In the genomic region with DNA sequence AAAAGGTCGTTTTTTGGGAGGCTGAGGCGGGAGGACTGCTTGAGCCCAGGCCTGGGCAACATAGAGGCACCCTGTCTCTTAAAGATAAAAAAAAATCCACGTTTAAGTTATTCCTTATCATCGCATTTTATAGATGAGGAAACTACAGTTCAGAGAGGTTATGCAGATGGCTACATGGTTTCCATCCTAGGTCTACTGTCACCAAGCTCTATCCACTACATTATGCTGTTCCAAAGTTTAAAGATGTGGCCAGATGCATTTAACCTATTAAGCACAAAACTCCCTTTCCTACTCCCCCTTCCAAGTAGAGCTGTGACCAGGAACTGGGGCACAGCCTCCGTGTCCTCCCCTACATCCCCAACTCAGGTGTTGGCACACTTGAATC, we compare ENCODE assay signal across 9 cellular contexts. TPM values are rescaled to one million over a fixed set of nuclear protein-coding genes. Genes with fewer than 3 reads are reported as not detected.
A peak's percentile ranks its signal among the peaks of the same experiment; 100 is the strongest.
DNase-seq lines count a peak whose midpoint lies in the region; ATAC-seq, FAIRE-seq and TF ChIP-seq lines count a peak whose summit lies in the region.
"Had no signal": no experiment of that assay in that cellular context is flagged by ENCODE, and none has a peak within 500 bp of the region (broad histone marks: within the 10 kb centered on the region; RNA-seq: fewer than 3 reads in every experiment).

No MANE protein-coding gene starts in this region.

- H3K9ac ChIP-seq in GM12878 (ENCODE audit: control insufficient read depth, insufficient read depth, low read length) (peak overlapping the region; percentile 64), mesenchymal stem cell (ENCODE audit: low read length) (peak overlapping the region; percentile 85)

- no peaks in the 10 kb centered on the region for H3K27me3 Mint-ChIP-seq in activated naive CD4-positive, alpha-beta T cell treated with anti-CD3 and anti-CD28 coated beads, Interleukin-2, amount 10 ng/mL, durations not matched to agents 7 days and 5 days

- H3K79me2 ChIP-seq in GM12878 (ENCODE audit: control insufficient read depth, insufficient read depth, low read length): peaks cover 88% of the 10 kb centered on the region

- H4K91ac ChIP-seq in mesenchymal stem cell (ENCODE audit: low read length): no peak overlapping the region

- FAIRE-seq in GM12878 (lab: Jason Lieb, UNC): no peak

- no peak overlapping the region for H3K14ac ChIP-seq in mesenchymal stem cell (ENCODE audit: low read length in 2 of 2)

- H3K4ac ChIP-seq in mesenchymal stem cell (ENCODE audit: low read depth in 1 of 2, low read length in 2 of 2): no peak overlapping the region

- TF ChIP-seq EP300 in GM12878 (IDR thresholded peaks at IDR 0.05; ENCODE audit: borderline replicate concordance in 1 of 2, control insufficient read depth in 1 of 2, low read depth in 2 of 2, low read length in 2 of 2): no peak

- H3K27me3 ChIP-seq in GM12878 (replicated peaks in 1 of 2; ENCODE audit: control insufficient read depth in 2 of 2, insufficient read depth in 2 of 2, low read length in 1 of 2): no peaks in the 10 kb centered on the region
- H3K27me3 ChIP-seq in mesenchymal stem cell (ENCODE audit: control insufficient read depth in 1 of 2, insufficient read depth in 1 of 2, low read length in 2 of 2): no peaks in the 10 kb centered on the region
- H3K27me3 ChIP-seq in upper lobe of right lung: no peaks in the 10 kb centered on the region

- CTCF ChIA-PET in activated naive CD4-positive, alpha-beta T cell treated with anti-CD3 and anti-CD28 coated beads, Interleukin-2, amount 10 ng/mL, durations not matched to agents 7 days and 5 days (lab: Charles Lee): interaction anchor here (1.2 kb wide), 1 partner anchor 366 kb away, joined by 3 read pairs; no protein-coding TSS in a partner anchor
- CTCF ChIA-PET in GM12878 (lab: Yijun Ruan, JAX): interaction anchor here (1.1 to 3.8 kb wide), 7 partner anchors 8 to 69 kb away, joined by 4 to 22 read pairs (median 6); a partner anchor contains a TSS

- TF ChIP-seq RAD21 in GM12878 (IDR thresholded peaks at IDR 0.05; ENCODE audit: insufficient read depth, low read depth, low read length): no peak

- H3K23ac ChIP-seq in mesenchymal stem cell (ENCODE audit: low read length in 2 of 2): no peak overlapping the region

- ATAC-seq in GM12878 (no peak), upper lobe of right lung (no peak), HG02759 (IDR thresholded peaks at IDR 0.05; ENCODE audit: unreplicated experiment) (no peak)

- H3K4me1 Mint-ChIP-seq in activated naive CD4-positive, alpha-beta T cell treated with anti-CD3 and anti-CD28 coated beads, Interleukin-2, amount 10 ng/mL, durations not matched to agents 7 days and 5 days: peaks cover 53% of the 10 kb centered on the region

- H3K4me3 Mint-ChIP-seq in activated naive CD4-positive, alpha-beta T cell treated with anti-CD3 and anti-CD28 coated beads, Interleukin-2, amount 10 ng/mL, durations not matched to agents 7 days and 5 days: peak overlapping the region; percentile 92

- POLR2A ChIA-PET in GM12878 (lab: Charles Lee): interaction anchor here (0.8 to 4.4 kb wide), 5 partner anchors 11 to 67 kb away, joined by 3 to 33 read pairs (median 4); a partner anchor contains a TSS

- TF ChIP-seq POLR2A in GM12878 (IDR thresholded peaks at IDR 0.05; ENCODE audit: low read depth, low read length): no peak

- peaks cover 0 to 3% of the 10 kb centered on the region in 2 experiments; a peak in 2 of 4 replicates for H3K36me3 ChIP-seq in GM12878 (ENCODE audit: control insufficient read depth in 2 of 2, insufficient read depth in 2 of 2, low read length in 1 of 2)
- peaks cover 0 to 5% of the 10 kb centered on the region in 2 experiments for H3K36me3 ChIP-seq in mesenchymal stem cell (ENCODE audit: control insufficient read depth in 1 of 2, insufficient read depth in 2 of 2, low read depth in 1 of 2, low read length in 2 of 2)
- no peaks in the 10 kb centered on the region for H3K36me3 ChIP-seq in upper lobe of right lung

- SMC1A ChIA-PET in GM12878 (lab: Charles Lee; ENCODE audit: uncharacterized antibody, unreplicated experiment): interaction anchor here (1.1 to 2.9 kb wide), 8 partner anchors 12 to 67 kb away, joined by 3 to 25 read pairs (median 4); a partner anchor contains a TSS

- no peak overlapping the region for H2BK5ac ChIP-seq in mesenchymal stem cell (ENCODE audit: low read depth, low read length, poor library complexity, severe bottlenecking)

- no peak overlapping the region for H2AK5ac ChIP-seq in mesenchymal stem cell (ENCODE audit: low read length, severe bottlenecking)

- no peak overlapping the region for H3K18ac ChIP-seq in mesenchymal stem cell (ENCODE audit: low read depth in 1 of 2, low read length in 2 of 2)

- H4K20me1 ChIP-seq in GM12878 (ENCODE audit: control insufficient read depth, insufficient read depth): no peaks in the 10 kb centered on the region

- no peak overlapping the region for H2BK12ac ChIP-seq in mesenchymal stem cell (ENCODE audit: low read length in 2 of 2)

- no peak overlapping the region for H2BK120ac ChIP-seq in mesenchymal stem cell (ENCODE audit: low read depth, low read length)

- H3K4me2 ChIP-seq in GM12878 (ENCODE audit: control insufficient read depth, insufficient read depth): peak overlapping the region; percentile 74
- H3K4me2 ChIP-seq in mesenchymal stem cell (ENCODE audit: low read length, poor library complexity, severe bottlenecking): peak overlapping the region; percentile 85

- H4K8ac ChIP-seq in mesenchymal stem cell (ENCODE audit: low read length): no peak overlapping the region

- H2AFZ ChIP-seq in GM12878 (ENCODE audit: control insufficient read depth, low read depth, low read length) (no peak overlapping the region), mesenchymal stem cell (ENCODE audit: low read depth, low read length) (no peak overlapping the region)

- TF ChIP-seq CTCF in GM12878 (IDR thresholded peaks at IDR 0.05 in 2 of 3, conservative IDR thresholded peaks at IDR 0.05 in 1 of 3; ENCODE audit: control insufficient read depth in 2 of 3, extremely low read depth in 1 of 3, insufficient read depth in 1 of 3, low read depth in 3 of 3, low read length in 3 of 3) (no peak), upper lobe of right lung (IDR thresholded peaks at IDR 0.05) (no peak)

- H3K27ac Mint-ChIP-seq in activated naive CD4-positive, alpha-beta T cell treated with anti-CD3 and anti-CD28 coated beads, Interleukin-2, amount 10 ng/mL, durations not matched to agents 7 days and 5 days: peak overlapping the region; percentile 91

- H3K36me3 Mint-ChIP-seq in activated naive CD4-positive, alpha-beta T cell treated with anti-CD3 and anti-CD28 coated beads, Interleukin-2, amount 10 ng/mL, durations not matched to agents 7 days and 5 days: peaks cover 20% of the 10 kb centered on the region

- H3K79me1 ChIP-seq in mesenchymal stem cell (replicated peaks; ENCODE audit: low read length, poor library complexity, severe bottlenecking): peaks cover 8% of the 10 kb centered on the region

- H3K9me3 ChIP-seq in GM12878 (replicated peaks; ENCODE audit: control insufficient read depth, insufficient read depth, low read length) (no peaks in the 10 kb centered on the region), mesenchymal stem cell (ENCODE audit: control insufficient read depth, low read length) (no peaks in the 10 kb centered on the region), upper lobe of right lung (no peaks in the 10 kb centered on the region)

- peak overlapping the region; percentile 96 for H3K4me3 ChIP-seq in GM12878
- peak overlapping the region in 1 of 2 experiments; percentile 96 for H3K4me3 ChIP-seq in mesenchymal stem cell (ENCODE audit: insufficient read depth in 1 of 2, low read depth in 1 of 2, low read length in 2 of 2)
- H3K4me3 ChIP-seq in upper lobe of right lung: peak overlapping the region; percentile 78

- WGBS in GM12878 (ENCODE audit: insufficient coverage, insufficient replicate concordance, low lambda C conversion rate, missing lambda C conversion rate): 32% methylated on average over 5 of the region's 5 CpGs
- WGBS in mesenchymal stem cell: 40% methylated on average over 3 of the region's 5 CpGs

- DNase-seq in activated naive CD4-positive, alpha-beta T cell treated with anti-CD3 and anti-CD28 coated beads, Interleukin-2, amount 10 ng/mL, durations not matched to agents 7 days and 5 days: no peak
- no peak for DNase-seq in activated naive CD4-positive, alpha-beta T cell treated with anti-CD3 and anti-CD28 coated beads, Interleukin-2, amount 50 U/mL, for 16 hours
- DNase-seq in GM12878 (ENCODE audit: low read depth, low spot score): no peak
- DNase-seq in mesenchymal stem cell: no peak
- DNase-seq in upper lobe of right lung: no peak
- DNase-seq in hippocampal formation (lab: John Stamatoyannopoulos, UW): no peak
- no peak for DNase-seq in HuH-7.5 (ENCODE audit: low spot score)
- DNase-seq: DMS153 had no signal

- RAD21 ChIA-PET in GM12878 (lab: Charles Lee; ENCODE audit: unreplicated experiment): interaction anchor here (1.1 to 3.5 kb wide), 4 partner anchors 8 to 115 kb away, joined by 3 to 25 read pairs (median 4); a partner anchor contains a TSS

- no peak overlapping the region for H2BK15ac ChIP-seq in mesenchymal stem cell (ENCODE audit: low read depth, poor library complexity, severe bottlenecking)

- no peaks in the 10 kb centered on the region for H3K9me3 Mint-ChIP-seq in activated naive CD4-positive, alpha-beta T cell treated with anti-CD3 and anti-CD28 coated beads, Interleukin-2, amount 10 ng/mL, durations not matched to agents 7 days and 5 days

- BruUV-seq in GM12878 (replicated peaks; lab: Mats Ljungman, UMichigan): no TSS peak

- H3K27ac ChIP-seq in GM12878 (ENCODE audit: control insufficient read depth, insufficient read depth) (no peak overlapping the region), mesenchymal stem cell (ENCODE audit: low read length, poor library complexity, severe bottlenecking) (no peak overlapping the region), upper lobe of right lung (no peak overlapping the region)

- H3K4me1 ChIP-seq in GM12878 (ENCODE audit: control insufficient read depth, insufficient read depth, low read length) (peaks cover 17% of the 10 kb centered on the region), mesenchymal stem cell (ENCODE audit: control insufficient read depth, insufficient read depth, low read depth, low read length) (peaks cover 4% of the 10 kb centered on the region), upper lobe of right lung (peaks cover 34% of the 10 kb centered on the region)

- intact Hi-C loops in GM12878 (cut with micrococcal nuclease; ENCODE audit: unreplicated experiment): no loop called here
- intact Hi-C loops in upper lobe of right lung (cut with DNase I): no loop called here

- in situ Hi-C loops in GM12878 (cut with MboI): no loop called here

RNA-seq across cellular contexts. Expression of a gene that starts 1.4 kb away (rescaled TPM):
- 25.4 and 25.6 TPM in 2 replicates for total RNA-seq in GM12878 (2013; cell fraction: nucleolus; rRNA removed)
- total RNA-seq in GM12878 (2014; rRNA removed) (18.9 and 25.7 TPM in 2 replicates), GM12878 (2014; rRNA removed; fragmentation: Illumina TruSeq; extraction: Trizol) (19.2 and 19.5 TPM in 2 replicates), GM12878 (2021) (24.8 and 26.2 TPM in 2 replicates), upper lobe of right lung (22.1 TPM)
- 10.4 TPM for polyA plus RNA-seq in GM12878 (2011; ENCODE audit: low read depth)
- polyA plus RNA-seq in GM12878 (2011; rRNA removed) (20.4 and 24.5 TPM in 2 replicates), GM12878 (2014; fragmentation: Illumina TruSeq; extraction: Trizol) (21.4 and 26.1 TPM in 2 replicates), GM12878 (2014; fragmentation: Nextera tagmentation; extraction: Ambion mirVana) (1 to 10 TPM; 1.1 to 1.3 TPM), GM12878 (2014; rRNA removed) (22.0 and 23.8 TPM in 2 replicates), GM12878 (2016; fragmentation: Nextera tagmentation; extraction: Ambion mirVana) (1 to 10 TPM; 2.4 to 3.7 TPM)
- 23.1 and 24.5 TPM in 2 replicates for polyA plus RNA-seq in GM12878 (2011; cell fraction: cytosol; rRNA removed)
- 21.6 and 22.7 TPM in 2 replicates for polyA plus RNA-seq in GM12878 (2011; cell fraction: nucleus; rRNA removed)
- 12.5 and 19.1 TPM in 2 replicates for polyA plus RNA-seq in GM12878 (2012)
- 30.9 and 37.3 TPM in 2 replicates for polyA minus RNA-seq in GM12878 (2011; rRNA and poly(A)+ RNA removed)
- 7.4 and 11.3 TPM in 2 replicates for polyA minus RNA-seq in GM12878 (2011; cell fraction: cytosol; rRNA and poly(A)+ RNA removed)
- 13.7 and 35.4 TPM in 2 replicates for polyA minus RNA-seq in GM12878 (2011; cell fraction: nucleus; rRNA and poly(A)+ RNA removed)
- polyA plus RNA-seq in mesenchymal stem cell (2013, experiment 1 of 2): 16.7 TPM
- polyA plus RNA-seq in mesenchymal stem cell (2013, experiment 2 of 2): 17.5 TPM

RNA-seq across cellular contexts. Expression of a gene that starts 1.5 kb away (rescaled TPM):
- 26.6 and 28.7 TPM in 2 replicates for total RNA-seq in GM12878 (2013; cell fraction: nucleolus; rRNA removed)
- total RNA-seq in GM12878 (2014; rRNA removed) (22.3 and 22.9 TPM in 2 replicates), GM12878 (2014; rRNA removed; fragmentation: Illumina TruSeq; extraction: Trizol) (16.6 and 18.4 TPM in 2 replicates), GM12878 (2021) (22.3 and 24.0 TPM in 2 replicates), upper lobe of right lung (8.4 TPM)
- 4.6 TPM for polyA plus RNA-seq in GM12878 (2011; ENCODE audit: low read depth)
- polyA plus RNA-seq in GM12878 (2011; rRNA removed) (9.6 and 13.6 TPM in 2 replicates), GM12878 (2014; fragmentation: Illumina TruSeq; extraction: Trizol) (12.2 and 14.3 TPM in 2 replicates), GM12878 (2014; fragmentation: Nextera tagmentation; extraction: Ambion mirVana) (1 to 10 TPM; 2.7 to 3.6 TPM), GM12878 (2014; rRNA removed) (15.5 and 16.2 TPM in 2 replicates), GM12878 (2016; fragmentation: Nextera tagmentation; extraction: Ambion mirVana) (10 to 100 TPM; 18.4 to 19.6 TPM)
- 12.8 and 15.0 TPM in 2 replicates for polyA plus RNA-seq in GM12878 (2011; cell fraction: cytosol; rRNA removed)
- 12.9 and 15.1 TPM in 2 replicates for polyA plus RNA-seq in GM12878 (2011; cell fraction: nucleus; rRNA removed)
- polyA plus RNA-seq in GM12878 (2012): 5.8 and 6.1 TPM in 2 replicates
- polyA minus RNA-seq in GM12878 (2011; rRNA and poly(A)+ RNA removed): 31.2 and 33.8 TPM in 2 replicates
- polyA minus RNA-seq in GM12878 (2011; cell fraction: cytosol; rRNA and poly(A)+ RNA removed): 10.6 and 11.2 TPM in 2 replicates
- polyA minus RNA-seq in GM12878 (2011; cell fraction: nucleus; rRNA and poly(A)+ RNA removed): 14.6 and 32.5 TPM in 2 replicates
- 2.5 TPM for polyA plus RNA-seq in mesenchymal stem cell (2013, experiment 1 of 2)
- 2.6 TPM for polyA plus RNA-seq in mesenchymal stem cell (2013, experiment 2 of 2)
